23 cellular contexts compared by ENCODE assay signal in the genomic region with DNA sequence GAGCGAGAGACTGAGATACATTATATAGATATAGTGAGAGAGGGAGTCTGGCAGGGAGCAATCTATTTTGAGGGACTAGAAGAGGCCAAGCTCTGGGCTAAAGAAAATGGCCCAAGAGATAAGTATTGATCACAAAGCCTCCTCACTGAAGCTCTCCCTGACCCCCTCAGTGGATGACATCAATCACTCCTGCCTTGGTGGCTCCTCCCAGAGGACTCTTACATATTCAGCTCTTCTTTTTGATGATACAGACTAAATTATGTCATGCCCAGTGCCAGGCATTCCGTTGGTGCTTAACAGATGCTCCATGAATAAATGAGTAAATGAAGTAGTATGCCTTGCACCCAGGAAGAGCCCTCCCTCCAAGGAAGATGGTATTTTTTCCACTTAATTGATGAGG.
A peak's percentile ranks its signal among the peaks of the same experiment; 100 is the strongest.
DNase-seq lines count a peak whose midpoint lies in the region; ATAC-seq, FAIRE-seq and TF ChIP-seq lines count a peak whose summit lies in the region.
"Had no signal": no experiment of that assay in that cellular context is flagged by ENCODE, and none has a peak within 500 bp of the region (broad histone marks: within the 10 kb centered on the region; RNA-seq: fewer than 3 reads in every experiment).

No MANE protein-coding gene starts in this region.

- no peak for TF ChIP-seq CTCF in K562 (IDR thresholded peaks at IDR 0.05 in 2 of 3, conservative IDR thresholded peaks at IDR 0.05 in 1 of 3; ENCODE audit: insufficient read depth in 2 of 3, low read depth in 1 of 3, low read length in 3 of 3)
- no peak for TF ChIP-seq CTCF in nephron (IDR thresholded peaks at IDR 0.05; ENCODE audit: unreplicated experiment in 3 of 3)

- no peaks in the 10 kb centered on the region for H3K36me3 ChIP-seq in K562 (ENCODE audit: control insufficient read depth, insufficient read depth, low read length)
- H3K36me3 ChIP-seq: BE2C had no signal

- in situ Hi-C loops in K562 (cut with MboI) = no loop called here
- in situ Hi-C loops in G401 (cut with HindIII; ENCODE audit: low sequenced_read_pairs) = loop anchor here (25.0 kb wide), 1 partner anchor 154 kb away; no protein-coding TSS in a partner anchor

- H3K9ac ChIP-seq in K562 (ENCODE audit: insufficient read depth in 1 of 2, low read depth in 2 of 2, low read length in 2 of 2) = no peak overlapping the region
- H3K9ac ChIP-seq: GM23248 had no signal

- no peak for FAIRE-seq in K562 (lab: Jason Lieb, UNC)
- FAIRE-seq: G401.6, GM12891, GM19239, H54 had no signal

- DNase-seq in K562 (ENCODE audit: extremely low read depth in 1 of 4, low spot score in 3 of 4) (peak in 2 of 4 experiments; percentile 34 to 42), kidney tubule cell (ENCODE audit: low spot score) (peak; percentile 35), NAMALWA (ENCODE audit: low spot score) (no peak), G401 (ENCODE audit: low spot score) (no peak)
- no peak for DNase-seq in activated naive CD4-positive, alpha-beta T cell treated with anti-CD3 and anti-CD28 coated beads, Interleukin-2, amount 50 U/mL, for 16 hours
- no peak for DNase-seq in activated T-cell treated with anti-CD3 and anti-CD28 coated beads, Interleukin-2, amount 50 U/mL, for 1 hour
- DNase-seq: ACHN; BE2C; C1 segment of cervical spinal cord; CD4-positive, CD25-positive, alpha-beta regulatory T cell; CD8-positive, alpha-beta memory T cell; COR-L47; DMS 273 treated with DMSO at 0.1 percent for 48 hours; DMS53; DND-41; EL; GM23248; HCEC 1CT had no signal

- peaks cover 3% of the 10 kb centered on the region for H3K9me3 Mint-ChIP-seq in nephron
- H3K9me3 Mint-ChIP-seq: CD8-positive, alpha-beta memory T cell had no signal

- no peaks in the 10 kb centered on the region for H3K9me1 ChIP-seq in K562 (ENCODE audit: control insufficient read depth, insufficient read depth, low read length)

- no peak for TF ChIP-seq POLR2A in K562 (conservative IDR thresholded peaks at IDR 0.05)

- CTCF ChIA-PET in K562 (lab: Yijun Ruan, JAX; ENCODE audit: low intra/inter-chr PET ratio) = interaction anchor here (0.9 kb wide), 1 partner anchor 8 kb away, joined by 3 read pairs; no protein-coding TSS in a partner anchor

- no peaks in the 10 kb centered on the region for H3K36me3 Mint-ChIP-seq in nephron (ENCODE audit: low read depth)
- H3K36me3 Mint-ChIP-seq: CD4-positive, CD25-positive, alpha-beta regulatory T cell; CD8-positive, alpha-beta memory T cell had no signal

- no peak; the same call in 1 of the 3 replicates for ATAC-seq in K562

- no peak overlapping the region for H3K27ac ChIP-seq in K562 (ENCODE audit: extremely low read depth, low read depth, low read length)
- H3K27ac ChIP-seq: GM23248 had no signal

- H4K20me1 ChIP-seq in K562 (replicated peaks; ENCODE audit: control insufficient read depth, insufficient read depth, low read length) = no peaks in the 10 kb centered on the region

- POLR2A ChIA-PET in K562 (lab: Yijun Ruan, JAX) = no interaction called here

- H3K27me3 Mint-ChIP-seq in nephron (ENCODE audit: low read depth) = peaks cover 52% of the 10 kb centered on the region

- no TSS peak for BruUV-seq in K562 (replicated peaks; lab: Mats Ljungman, UMichigan)

- TF ChIP-seq EP300 in K562 (IDR thresholded peaks at IDR 0.05; ENCODE audit: low read length) = peak; percentile 8; the same call in 1 of the 2 replicates

- WGBS in K562 (ENCODE audit: insufficient coverage, low coverage, missing lambda C conversion rate) = 0% methylated on average over 2 of the region's 2 CpGs

- TF ChIP-seq RAD21 in K562 (CRISPR knock-in tag; conservative IDR thresholded peaks at IDR 0.05 in 1 of 2, IDR thresholded peaks at IDR 0.05 in 1 of 2) = no peak

- peaks cover 46% of the 10 kb centered on the region for H3K4me1 Mint-ChIP-seq in nephron

- H2AFZ ChIP-seq in K562 (ENCODE audit: low read depth, low read length) = no peak overlapping the region
- H2AFZ ChIP-seq: GM23248 had no signal

- H3K4me3 ChIP-seq in K562 = no peak overlapping the region
- H3K4me3 ChIP-seq: GM23248 had no signal

- H3K9me3 ChIP-seq in K562 (replicated peaks; ENCODE audit: control insufficient read depth, insufficient read depth, low read depth, low read length) = peaks cover 6% of the 10 kb centered on the region
- H3K9me3 ChIP-seq: BE2C had no signal

- peaks cover 6 to 28% of the 10 kb centered on the region in 2 experiments; a peak in 3 of 5 replicates for H3K27me3 ChIP-seq in K562 (ENCODE audit: control insufficient read depth in 2 of 2, insufficient read depth in 2 of 2, low read length in 2 of 2)

- no peak overlapping the region for H3K4me2 ChIP-seq in K562 (ENCODE audit: insufficient read depth, low read length)

- H3K27ac Mint-ChIP-seq in nephron = peak overlapping the region; percentile 12 to 68 (median 24)
- H3K27ac Mint-ChIP-seq: CD4-positive, CD25-positive, alpha-beta regulatory T cell; CD8-positive, alpha-beta memory T cell had no signal

- peak overlapping the region in 1 of 3 experiments; percentile 33 for H3K4me3 Mint-ChIP-seq in nephron
- H3K4me3 Mint-ChIP-seq: CD4-positive, CD25-positive, alpha-beta regulatory T cell had no signal

- intact Hi-C loops in K562 (cut with micrococcal nuclease) = no loop called here

- no peaks in the 10 kb centered on the region for H3K79me2 ChIP-seq in K562 (ENCODE audit: control insufficient read depth, insufficient read depth, low read length)

- H3K4me1 ChIP-seq in K562 (replicated peaks in 1 of 2; ENCODE audit: control insufficient read depth in 2 of 2, insufficient read depth in 2 of 2, low read length in 2 of 2) = peaks cover 2 to 6% of the 10 kb centered on the region in 2 experiments; a peak in 3 of 5 replicates
- H3K4me1 ChIP-seq: BE2C had no signal

TF ChIP-seq in K562, 482 proteins besides CTCF, POLR2A, EP300 and RAD21:
- TF ChIP-seq CBFA2T3 (IDR thresholded peaks at IDR 0.05) = peak; percentile 23
- no peak for TF ChIP-seq CREBBP (IDR thresholded peaks at IDR 0.05; ENCODE audit: low read depth, low read length)
- no peak for TF ChIP-seq WHSC1 (IDR thresholded peaks at IDR 0.05; ENCODE audit: low read length)
- TF ChIP-seq FUS (optimal IDR thresholded peaks at IDR 0.05; ENCODE audit: low read depth, low read length) = no peak
- TF ChIP-seq ZNF263 (CRISPR knock-in tag; IDR thresholded peaks at IDR 0.05; ENCODE audit: borderline replicate concordance) = 0 out of 2 replicates have a peak, but pooled peaks have one; percentile 10
- no peak for TF ChIP-seq CCAR2 (IDR thresholded peaks at IDR 0.05; ENCODE audit: low read depth, low read length)
- TF ChIP-seq HES1 (IDR thresholded peaks at IDR 0.05; ENCODE audit: low read depth) = no peak
- TF ChIP-seq MEIS2 (IDR thresholded peaks at IDR 0.05; ENCODE audit: partially characterized antibody) = peak; percentile 76
- TF ChIP-seq, protein P1, sequence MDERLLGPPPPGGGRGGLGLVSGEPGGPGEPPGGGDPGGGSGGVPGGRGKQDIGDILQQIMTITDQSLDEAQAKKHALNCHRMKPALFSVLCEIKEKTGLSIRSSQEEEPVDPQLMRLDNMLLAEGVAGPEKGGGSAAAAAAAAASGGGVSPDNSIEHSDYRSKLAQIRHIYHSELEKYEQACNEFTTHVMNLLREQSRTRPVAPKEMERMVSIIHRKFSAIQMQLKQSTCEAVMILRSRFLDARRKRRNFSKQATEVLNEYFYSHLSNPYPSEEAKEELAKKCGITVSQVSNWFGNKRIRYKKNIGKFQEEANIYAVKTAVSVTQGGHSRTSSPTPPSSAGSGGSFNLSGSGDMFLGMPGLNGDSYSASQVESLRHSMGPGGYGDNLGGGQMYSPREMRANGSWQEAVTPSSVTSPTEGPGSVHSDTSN (CRISPR knock-in tag; IDR thresholded peaks at IDR 0.05; ENCODE audit: low read depth) = no peak
- TF ChIP-seq, protein P1 (tag; conservative IDR thresholded peaks at IDR 0.05; ENCODE audit: low read depth) = peak; percentile 46
- no peak for TF ChIP-seq NFRKB (IDR thresholded peaks at IDR 0.05; ENCODE audit: low read depth)
- TF ChIP-seq, protein P2, sequence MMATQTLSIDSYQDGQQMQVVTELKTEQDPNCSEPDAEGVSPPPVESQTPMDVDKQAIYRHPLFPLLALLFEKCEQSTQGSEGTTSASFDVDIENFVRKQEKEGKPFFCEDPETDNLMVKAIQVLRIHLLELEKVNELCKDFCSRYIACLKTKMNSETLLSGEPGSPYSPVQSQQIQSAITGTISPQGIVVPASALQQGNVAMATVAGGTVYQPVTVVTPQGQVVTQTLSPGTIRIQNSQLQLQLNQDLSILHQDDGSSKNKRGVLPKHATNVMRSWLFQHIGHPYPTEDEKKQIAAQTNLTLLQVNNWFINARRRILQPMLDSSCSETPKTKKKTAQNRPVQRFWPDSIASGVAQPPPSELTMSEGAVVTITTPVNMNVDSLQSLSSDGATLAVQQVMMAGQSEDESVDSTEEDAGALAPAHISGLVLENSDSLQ (IDR thresholded peaks at IDR 0.05) = peak; percentile 57; the same call in 1 of the 2 replicates
- TF ChIP-seq FOXK1 (CRISPR knock-in tag; IDR thresholded peaks at IDR 0.05; ENCODE audit: borderline replicate concordance) = no peak
